In the genomic region with DNA sequence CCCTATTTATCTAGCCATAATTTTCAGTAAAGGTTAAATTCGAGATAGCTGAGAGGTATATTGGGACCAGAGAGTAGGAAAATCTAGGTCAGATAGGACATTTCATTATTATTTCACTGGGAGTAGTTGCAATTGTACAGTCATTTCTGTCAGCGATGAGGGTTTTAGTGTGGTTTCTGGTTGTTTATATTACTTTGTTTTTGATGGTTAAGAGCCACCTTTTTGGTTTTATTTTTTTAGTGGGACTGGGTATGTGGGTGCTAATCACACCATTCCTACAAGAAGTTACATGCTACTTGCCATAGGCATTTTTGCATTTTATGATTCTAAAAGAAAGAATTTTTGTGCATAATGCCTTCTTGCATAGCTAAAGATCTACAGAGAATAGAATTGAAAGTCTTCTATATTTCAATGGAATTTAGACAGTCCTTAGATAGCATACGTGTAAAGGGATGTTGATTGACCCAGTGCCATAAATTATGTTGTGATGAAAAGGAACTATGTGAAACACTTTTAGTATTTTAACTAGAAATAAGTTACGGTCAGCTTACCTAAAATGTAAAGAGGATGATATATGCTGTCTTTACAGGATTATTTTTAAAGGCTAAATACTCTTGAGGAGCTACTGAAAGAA, we compare ENCODE assay signal across 20 cellular contexts.
A peak's percentile ranks its signal among the peaks of the same experiment; 100 is the strongest.
DNase-seq lines count a peak whose midpoint lies in the region; ATAC-seq and TF ChIP-seq lines count a peak whose summit lies in the region.
"Had no signal": no experiment of that assay in that cellular context is flagged by ENCODE, and none has a peak within 500 bp of the region (broad histone marks: within the 10 kb centered on the region; RNA-seq: fewer than 3 reads in every experiment).

No MANE protein-coding gene starts in this region.

- H3K4me1 Mint-ChIP-seq in natural killer cell treated with Interleukin-12 subunit alpha and Interleukin-12 subunit beta and Interleukin-15 and Interleukin-18, amount 100 ng/mL, for 72 hours (ENCODE audit: low read depth in 2 of 2) = peaks cover 13 to 25% of the 10 kb centered on the region in 2 donors
- peaks cover 22 to 28% of the 10 kb centered on the region in 2 donors for H3K4me1 Mint-ChIP-seq in natural killer cell
- H3K4me1 Mint-ChIP-seq in stimulated activated naive B cell treated with anti-CD40 and anti-IgM and Interleukin-4, amounts not matched to agents 10 μg/mL and 1 μg/mL and 100 μg/mL, for 72 hours = peaks cover 8 to 28% of the 10 kb centered on the region in 2 donors
- H3K4me1 Mint-ChIP-seq: CD14-positive monocyte, GM23338 had no signal

- H3K27me3 Mint-ChIP-seq in natural killer cell treated with Interleukin-12 subunit alpha and Interleukin-12 subunit beta and Interleukin-15 and Interleukin-18, amount 100 ng/mL, for 72 hours = no peaks in the 10 kb centered on the region
- H3K27me3 Mint-ChIP-seq in natural killer cell (ENCODE audit: low read depth in 2 of 2) = no peaks in the 10 kb centered on the region
- no peaks in the 10 kb centered on the region for H3K27me3 Mint-ChIP-seq in stimulated activated naive B cell treated with anti-CD40 and anti-IgM and Interleukin-4, amounts not matched to agents 10 μg/mL and 1 μg/mL and 100 μg/mL, for 72 hours
- H3K27me3 Mint-ChIP-seq: activated naive CD4-positive, alpha-beta T cell treated with anti-CD3 and anti-CD28 coated beads, Interleukin-2, amount 10 ng/mL, durations not matched to agents 7 days and 5 days had no signal

- H3K36me3 Mint-ChIP-seq in natural killer cell treated with Interleukin-12 subunit alpha and Interleukin-12 subunit beta and Interleukin-15 and Interleukin-18, amount 100 ng/mL, for 72 hours = peaks cover 15% of the 10 kb centered on the region
- peaks cover 16% of the 10 kb centered on the region for H3K36me3 Mint-ChIP-seq in natural killer cell
- peaks cover 33 to 52% of the 10 kb centered on the region in 2 donors for H3K36me3 Mint-ChIP-seq in stimulated activated naive B cell treated with anti-CD40 and anti-IgM and Interleukin-4, amounts not matched to agents 10 μg/mL and 1 μg/mL and 100 μg/mL, for 72 hours

- ATAC-seq in natural killer cell treated with Interleukin-12 subunit alpha and Interleukin-12 subunit beta and Interleukin-15 and Interleukin-18, amount 100 ng/mL, for 72 hours = peak in 1 of 2 donors; percentile 73
- ATAC-seq in natural killer cell (no peak), HG02852 (IDR thresholded peaks at IDR 0.05; ENCODE audit: unreplicated experiment) (peak; percentile 66)
- ATAC-seq in stimulated activated naive B cell treated with anti-CD40 and anti-IgM and Interleukin-4, amounts not matched to agents 10 μg/mL and 1 μg/mL and 100 μg/mL, for 72 hours (replicated peaks) = peak; percentile 44 to 58
- ATAC-seq: GM23338 had no signal

- intact Hi-C loops in natural killer cell (cut with micrococcal nuclease) = no loop called here
- intact Hi-C loops in thyroid gland (cut with DNase I) = no loop called here

- in situ Hi-C loops in KBM-7 (cut with MboI; ENCODE audit: low pct_unique_long_range_greater_than_20kb, low sequenced_read_pairs) = no loop called here

- no peak overlapping the region for H3K27ac Mint-ChIP-seq in natural killer cell treated with Interleukin-12 subunit alpha and Interleukin-12 subunit beta and Interleukin-15 and Interleukin-18, amount 100 ng/mL, for 72 hours
- H3K27ac Mint-ChIP-seq in natural killer cell = peak overlapping the region in 1 of 2 donors; percentile 58
- H3K27ac Mint-ChIP-seq in stimulated activated naive B cell treated with anti-CD40 and anti-IgM and Interleukin-4, amounts not matched to agents 10 μg/mL and 1 μg/mL and 100 μg/mL, for 72 hours = no peak overlapping the region
- H3K27ac Mint-ChIP-seq: activated naive CD4-positive, alpha-beta T cell treated with anti-CD3 and anti-CD28 coated beads, Interleukin-2, amount 10 ng/mL, durations not matched to agents 7 days and 5 days; CD14-positive monocyte; GM23338 had no signal

- no peak for DNase-seq in natural killer cell treated with Interleukin-12 subunit alpha and Interleukin-12 subunit beta and Interleukin-15 and Interleukin-18, amount 100 ng/mL, for 72 hours (ENCODE audit: low spot score)
- no peak for DNase-seq in natural killer cell
- DNase-seq in adipocyte (ENCODE audit: low read depth) = peak; percentile 7
- DNase-seq in stimulated activated naive B cell treated with anti-CD40 and anti-IgM and Interleukin-4, amounts not matched to agents 10 μg/mL and 1 μg/mL and 100 μg/mL, for 72 hours = no peak
- no peak for DNase-seq in KBM-7
- DNase-seq in NCI-H2227 treated with DMSO at 0.1 percent for 48 hours (lab: John Stamatoyannopoulos, UW) = no peak
- no peak for DNase-seq in thyroid gland
- DNase-seq: activated naive CD4-positive, alpha-beta T cell treated with anti-CD3 and anti-CD28 coated beads, Interleukin-2, amount 10 ng/mL, durations not matched to agents 7 days and 5 days; caudate nucleus; DMS79 treated with DMSO at 0.1 percent for 48 hours; foreskin fibroblast; NCI-H1048; NCI-H748 treated with DMSO at 0.1 percent for 48 hours; stimulated activated naive CD4-positive, alpha-beta T cell; SW 1271; uterus had no signal

- H3K9ac ChIP-seq in adipocyte (ENCODE audit: low read length) = no peak overlapping the region
- H3K9ac ChIP-seq: parathyroid adenoma had no signal

- H3K9me3 Mint-ChIP-seq in natural killer cell treated with Interleukin-12 subunit alpha and Interleukin-12 subunit beta and Interleukin-15 and Interleukin-18, amount 100 ng/mL, for 72 hours = no peaks in the 10 kb centered on the region
- H3K9me3 Mint-ChIP-seq in natural killer cell = no peaks in the 10 kb centered on the region
- no peaks in the 10 kb centered on the region for H3K9me3 Mint-ChIP-seq in stimulated activated naive B cell treated with anti-CD40 and anti-IgM and Interleukin-4, amounts not matched to agents 10 μg/mL and 1 μg/mL and 100 μg/mL, for 72 hours
- H3K9me3 Mint-ChIP-seq: activated naive CD4-positive, alpha-beta T cell treated with anti-CD3 and anti-CD28 coated beads, Interleukin-2, amount 10 ng/mL, durations not matched to agents 7 days and 5 days; CD14-positive monocyte; GM23338 had no signal

- H3K27ac ChIP-seq in thyroid gland = no peak overlapping the region
- H3K27ac ChIP-seq: parathyroid adenoma, uterus had no signal

- H3K4me3 ChIP-seq in adipocyte (ENCODE audit: low read length) (no peak overlapping the region), thyroid gland (replicated peaks in 1 of 3) (no peak overlapping the region)
- H3K4me3 ChIP-seq: GM23338, uterus had no signal

- peak overlapping the region; percentile 16 for H3K4me3 Mint-ChIP-seq in natural killer cell treated with Interleukin-12 subunit alpha and Interleukin-12 subunit beta and Interleukin-15 and Interleukin-18, amount 100 ng/mL, for 72 hours
- H3K4me3 Mint-ChIP-seq in natural killer cell = no peak overlapping the region
- H3K4me3 Mint-ChIP-seq in stimulated activated naive B cell treated with anti-CD40 and anti-IgM and Interleukin-4, amounts not matched to agents 10 μg/mL and 1 μg/mL and 100 μg/mL, for 72 hours = no peak overlapping the region
- H3K4me3 Mint-ChIP-seq: activated naive CD4-positive, alpha-beta T cell treated with anti-CD3 and anti-CD28 coated beads, Interleukin-2, amount 10 ng/mL, durations not matched to agents 7 days and 5 days; CD14-positive monocyte; GM23338 had no signal

- TF ChIP-seq CTCF in natural killer cell (IDR thresholded peaks at IDR 0.05) (no peak), thyroid gland (IDR thresholded peaks at IDR 0.05) (no peak)

- no peaks in the 10 kb centered on the region for H3K9me3 ChIP-seq in adipocyte (ENCODE audit: control insufficient read depth, low read length)
- no peaks in the 10 kb centered on the region for H3K9me3 ChIP-seq in thyroid gland
- H3K9me3 ChIP-seq: uterus had no signal

- H3K36me3 ChIP-seq in adipocyte (ENCODE audit: control insufficient read depth, insufficient read depth, low read length, severe bottlenecking) = peaks cover 35% of the 10 kb centered on the region
- H3K36me3 ChIP-seq in thyroid gland = peaks cover 11 to 15% of the 10 kb centered on the region in 2 donors
- H3K36me3 ChIP-seq: uterus had no signal

- TF ChIP-seq POLR2A in thyroid gland (IDR thresholded peaks at IDR 0.05) = no peak

- WGBS in thyroid gland, 2 donors = 90 to 92% methylated on average over 4 of the region's 4 CpGs

- H3K4me1 ChIP-seq in adipocyte (ENCODE audit: control insufficient read depth, insufficient read depth, low read length) = no peaks in the 10 kb centered on the region
- peaks cover 0 to 10% of the 10 kb centered on the region in 2 donors for H3K4me1 ChIP-seq in thyroid gland
- H3K4me1 ChIP-seq: parathyroid adenoma, uterus had no signal

- no peaks in the 10 kb centered on the region for H3K27me3 ChIP-seq in adipocyte (replicated peaks; ENCODE audit: control insufficient read depth, insufficient read depth, low read length)
- H3K27me3 ChIP-seq in thyroid gland = no peaks in the 10 kb centered on the region
- H3K27me3 ChIP-seq: uterus had no signal

Comparison
In these comparisons a context has a peak if more than half of its experiments do, and no peak if none do; other contexts are left out.
1. ATAC-seq: peak in HG02852 (single experiment) and stimulated activated naive B cell treated with anti-CD40 and anti-IgM and Interleukin-4, amounts not matched to agents 10 μg/mL and 1 μg/mL and 100 μg/mL, for 72 hours (2 of 2); none in natural killer cell (0 of 3).